8 cellular contexts compared by ENCODE assay signal in genomic region chr14:69612759-69613145, GRCh38. TPM values are rescaled to one million over a fixed set of nuclear protein-coding genes. Genes with fewer than 3 reads are reported as not detected.
A peak's percentile ranks its signal among the peaks of the same experiment; 100 is the strongest.
DNase-seq lines count a peak whose midpoint lies in the region; ATAC-seq and TF ChIP-seq lines count a peak whose summit lies in the region.

No MANE protein-coding gene starts in this region.

- H3K4me1 Mint-ChIP-seq in nephron = peaks cover 70% of the 10 kb centered on the region

- H3K27ac Mint-ChIP-seq in nephron = peak overlapping the region; percentile 85 to 89 (median 88)

- DNase-seq in GM06990 (ENCODE audit: extremely low read depth, insufficient read length) (no peak), NB4 (ENCODE audit: low read depth) (no peak), dermis blood vessel endothelial cell (peak; percentile 40), NCI-H82 treated with DMSO at 0.1 percent for 48 hours (lab: John Stamatoyannopoulos, UW; ENCODE audit: unreplicated experiment) (no peak), KG1 (lab: John Stamatoyannopoulos, UW) (no peak)

- TF ChIP-seq POLR2A in NB4 (IDR thresholded peaks at IDR 0.05; ENCODE audit: extremely low read depth, insufficient read length) = no peak

- no peaks in the 10 kb centered on the region for H3K27me3 ChIP-seq in GM06990 (replicated peaks; ENCODE audit: control insufficient read depth, insufficient read depth, low read length)

- ATAC-seq in HG02678 (IDR thresholded peaks at IDR 0.05; ENCODE audit: unreplicated experiment) = no peak
- ATAC-seq in GM18519 (IDR thresholded peaks at IDR 0.05; ENCODE audit: low FRiP score, unreplicated experiment) = no peak

- H3K9me3 Mint-ChIP-seq in nephron = no peaks in the 10 kb centered on the region

- no peaks in the 10 kb centered on the region; the same call in 1 of the 2 replicates for H3K36me3 ChIP-seq in GM06990 (ENCODE audit: control insufficient read depth, insufficient read depth, low read length)

- peak overlapping the region; percentile 89 to 95 (median 89) for H3K4me3 Mint-ChIP-seq in nephron

- no peaks in the 10 kb centered on the region for H3K27me3 Mint-ChIP-seq in nephron (ENCODE audit: low read depth)

- peak overlapping the region; percentile 88 for H3K4me3 ChIP-seq in GM06990 (replicated peaks; ENCODE audit: low read depth, low read length)
- H3K4me3 ChIP-seq in NB4 (ENCODE audit: low read depth, low read length) = peak overlapping the region; percentile 71

- peak; percentile 36 for TF ChIP-seq CTCF in GM06990 (IDR thresholded peaks at IDR 0.05; ENCODE audit: insufficient read depth, low read length, poor library complexity, severe bottlenecking)
- TF ChIP-seq CTCF in NB4 (IDR thresholded peaks at IDR 0.05; ENCODE audit: low read depth, low read length) = no peak
- no peak for TF ChIP-seq CTCF in nephron (IDR thresholded peaks at IDR 0.05; ENCODE audit: unreplicated experiment in 3 of 3)

- no peaks in the 10 kb centered on the region for H3K36me3 Mint-ChIP-seq in nephron (ENCODE audit: low read depth)

RNA-seq across cellular contexts. Expression of gene SUSD6, which starts 1.4 kb away (rescaled TPM):
- 15.5 and 19.6 TPM in 2 replicates for total RNA-seq in dermis blood vessel endothelial cell

RNA-seq across cellular contexts. Expression of gene CCDC177, which starts 38.1 kb away (rescaled TPM):
- total RNA-seq in dermis blood vessel endothelial cell = not detected in 2 replicates
